18 cellular contexts compared by ENCODE assay signal in genomic region chr14:55800443-55800842, GRCh38.
"Had no signal": no experiment of that assay in that cellular context is flagged by ENCODE, and none has a peak within 500 bp of the region (broad histone marks: within the 10 kb centered on the region; RNA-seq: fewer than 3 reads in every experiment).

No MANE protein-coding gene starts in this region.

- H3K9me3 Mint-ChIP-seq: activated naive CD4-positive, alpha-beta T cell treated with anti-CD3 and anti-CD28 coated beads, Interleukin-2, amount 50 U/mL, for 24 hours; central memory CD8-positive, alpha-beta T cell; memory B cell had no signal

- H3K4me1 ChIP-seq: ascending aorta, colonic mucosa, psoas muscle had no signal

- H3K36me3 ChIP-seq: ascending aorta, colonic mucosa, suprapubic skin had no signal

- H3K27me3 Mint-ChIP-seq: activated CD4-positive, alpha-beta T cell treated with anti-CD3 and anti-CD28 coated beads for 36 hours; activated naive CD4-positive, alpha-beta T cell treated with anti-CD3 and anti-CD28 coated beads, Interleukin-2, amount 50 U/mL, for 24 hours; central memory CD8-positive, alpha-beta T cell; stimulated activated naive CD8-positive, alpha-beta T cell treated with anti-CD3 and anti-CD28 coated beads, Interleukin-15, amount 100 ng/mL, for 72 hours; T-cell had no signal

- DNase-seq: activated CD4-positive, alpha-beta T cell treated with anti-CD3 and anti-CD28 coated beads for 36 hours; activated CD8-positive, alpha-beta memory T cell treated with anti-CD3 and anti-CD28 coated beads, Interleukin-2, amount 50 U/mL, for 4 hours; activated effector memory CD4-positive, alpha-beta T cell treated with anti-CD3 and anti-CD28 coated beads, Interleukin-2, amount 50 U/mL, for 16 hours; activated T-cell treated with anti-CD3 and anti-CD28 coated beads, Interleukin-2, amount 50 U/mL, for 4 hours; colonic mucosa; left ventricle myocardium superior; mucosa of descending colon; naive B cell; psoas muscle; stimulated activated naive CD8-positive, alpha-beta T cell treated with anti-CD3 and anti-CD28 coated beads, Interleukin-15, amount 100 ng/mL, for 72 hours; T-cell; trophoblast cell had no signal

- H3K27me3 ChIP-seq: ascending aorta, colonic mucosa, suprapubic skin had no signal

- H3K4me1 Mint-ChIP-seq: memory B cell, naive B cell had no signal

- H3K4me3 ChIP-seq: ascending aorta, colonic mucosa, mucosa of descending colon, psoas muscle, skin epidermis, suprapubic skin had no signal

- ATAC-seq: activated CD4-positive, alpha-beta T cell treated with anti-CD3 and anti-CD28 coated beads for 36 hours; activated T-cell treated with anti-CD3 and anti-CD28 coated beads, Interleukin-2, amount 50 U/mL, for 4 hours; left ventricle myocardium superior; mucosa of descending colon; psoas muscle; stimulated activated naive CD8-positive, alpha-beta T cell treated with anti-CD3 and anti-CD28 coated beads, Interleukin-15, amount 100 ng/mL, for 72 hours; T-cell had no signal

- H3K36me3 Mint-ChIP-seq: activated naive CD4-positive, alpha-beta T cell treated with anti-CD3 and anti-CD28 coated beads, Interleukin-2, amount 50 U/mL, for 24 hours; memory B cell; naive B cell had no signal

- H3K9me3 ChIP-seq: ascending aorta, colonic mucosa, mucosa of descending colon, psoas muscle, suprapubic skin had no signal

- H3K4me3 Mint-ChIP-seq: activated CD4-positive, alpha-beta T cell treated with anti-CD3 and anti-CD28 coated beads for 36 hours; activated naive CD4-positive, alpha-beta T cell treated with anti-CD3 and anti-CD28 coated beads, Interleukin-2, amount 50 U/mL, for 24 hours; activated T-cell treated with anti-CD3 and anti-CD28 coated beads, Interleukin-2, amount 50 U/mL, for 4 hours; central memory CD8-positive, alpha-beta T cell; memory B cell; naive B cell; stimulated activated naive CD8-positive, alpha-beta T cell treated with anti-CD3 and anti-CD28 coated beads, Interleukin-15, amount 100 ng/mL, for 72 hours; T-cell had no signal

- H3K27ac Mint-ChIP-seq: activated CD4-positive, alpha-beta T cell treated with anti-CD3 and anti-CD28 coated beads for 36 hours; activated naive CD4-positive, alpha-beta T cell treated with anti-CD3 and anti-CD28 coated beads, Interleukin-2, amount 50 U/mL, for 24 hours; memory B cell; naive B cell; stimulated activated naive CD8-positive, alpha-beta T cell treated with anti-CD3 and anti-CD28 coated beads, Interleukin-15, amount 100 ng/mL, for 72 hours; T-cell had no signal
